Comparison of ENCODE assay signal across 14 cellular contexts in genomic region chr2:237495521-237496117, GRCh38. TPM values are rescaled to one million over a fixed set of nuclear protein-coding genes. Genes with fewer than 3 reads are reported as not detected.
A peak's percentile ranks its signal among the peaks of the same experiment; 100 is the strongest.
DNase-seq lines count a peak whose midpoint lies in the region; ATAC-seq, FAIRE-seq and TF ChIP-seq lines count a peak whose summit lies in the region.
"Had no signal": no experiment of that assay in that cellular context is flagged by ENCODE, and none has a peak within 500 bp of the region (broad histone marks: within the 10 kb centered on the region; RNA-seq: fewer than 3 reads in every experiment).

No MANE protein-coding gene starts in this region.

- peak overlapping the region; percentile 9; the same call in 1 of the 2 replicates for H3K27ac Mint-ChIP-seq in HFFc6
- H3K27ac Mint-ChIP-seq in naive thymus-derived CD4-positive, alpha-beta T cell = no peak overlapping the region

- H3K4me3 ChIP-seq in K562 = no peak overlapping the region
- H3K4me3 ChIP-seq in osteoblast (ENCODE audit: insufficient read depth, low read length) = no peak overlapping the region
- H3K4me3 ChIP-seq in vagina = no peak overlapping the region
- H3K4me3 ChIP-seq in naive thymus-derived CD4-positive, alpha-beta T cell (ENCODE audit: low read length) = no peak overlapping the region

- in situ Hi-C loops in K562 (cut with MboI) = no loop called here

- H4K20me1 ChIP-seq in K562 (replicated peaks; ENCODE audit: control insufficient read depth, insufficient read depth, low read length) (no peaks in the 10 kb centered on the region), osteoblast (ENCODE audit: insufficient read depth, low read length) (no peaks in the 10 kb centered on the region)

- no peak for ATAC-seq in K562
- ATAC-seq in naive thymus-derived CD4-positive, alpha-beta T cell = no peak
- no peak for ATAC-seq in GM21526 (IDR thresholded peaks at IDR 0.05; ENCODE audit: low FRiP score, unreplicated experiment)

- H3K27me3 Mint-ChIP-seq in HFFc6 (ENCODE audit: insufficient read depth) = no peaks in the 10 kb centered on the region; the same call in 1 of the 2 replicates
- peaks cover 17 to 23% (median 20%) of the 10 kb centered on the region in 5 donors for H3K27me3 Mint-ChIP-seq in naive thymus-derived CD4-positive, alpha-beta T cell

- TF ChIP-seq RAD21 in K562 (CRISPR knock-in tag; conservative IDR thresholded peaks at IDR 0.05 in 1 of 2, IDR thresholded peaks at IDR 0.05 in 1 of 2) = no peak

- H2AFZ ChIP-seq in K562 (ENCODE audit: low read depth, low read length) (no peak overlapping the region), osteoblast (ENCODE audit: low read length) (no peak overlapping the region)

- TF ChIP-seq CTCF in HFFc6 (IDR thresholded peaks at IDR 0.05) (no peak), K562 (IDR thresholded peaks at IDR 0.05 in 2 of 3, conservative IDR thresholded peaks at IDR 0.05 in 1 of 3; ENCODE audit: insufficient read depth in 2 of 3, low read depth in 1 of 3, low read length in 3 of 3) (no peak), osteoblast (IDR thresholded peaks at IDR 0.05; ENCODE audit: extremely low read depth, low read depth, low read length) (no peak), vagina (IDR thresholded peaks at IDR 0.05) (no peak)

- H3K4me2 ChIP-seq in K562 (ENCODE audit: insufficient read depth, low read length) = no peak overlapping the region
- no peak overlapping the region for H3K4me2 ChIP-seq in osteoblast (ENCODE audit: insufficient read depth, low read length)

- no TSS peak for BruUV-seq in K562 (replicated peaks; lab: Mats Ljungman, UMichigan)

- DNase-seq in HFFc6 (no peak), K562 (ENCODE audit: extremely low read depth in 1 of 4, low spot score in 3 of 4) (no peak), osteoblast (ENCODE audit: insufficient read length, low spot score, missing footprints) (no peak), vagina (ENCODE audit: extremely low spot score in 2 of 2) (no peak), T-helper 1 cell (no peak)
- no peak for DNase-seq in naive thymus-derived CD4-positive, alpha-beta T cell
- DNase-seq: Caco-2, HCEC 1CT, NCI-H187 treated with DMSO at 0.1 percent for 48 hours, NCI-H2171 treated with DMSO at 0.1 percent for 48 hours, NCI-H510A treated with DMSO at 0.1 percent for 48 hours, SIG-M5 had no signal

- peaks cover 49% of the 10 kb centered on the region for H3K4me1 Mint-ChIP-seq in HFFc6 (ENCODE audit: low read depth)
- peaks cover 0 to 5% (median 0%) of the 10 kb centered on the region in 7 donors for H3K4me1 Mint-ChIP-seq in naive thymus-derived CD4-positive, alpha-beta T cell

- H3K36me3 ChIP-seq in K562 (ENCODE audit: control insufficient read depth, insufficient read depth, low read length) (no peaks in the 10 kb centered on the region), osteoblast (ENCODE audit: insufficient read depth, low read length) (peaks cover 80% of the 10 kb centered on the region), vagina (peaks cover 0 to 7% of the 10 kb centered on the region in 2 donors)
- no peaks in the 10 kb centered on the region for H3K36me3 ChIP-seq in naive thymus-derived CD4-positive, alpha-beta T cell (ENCODE audit: control insufficient read depth in 2 of 3, insufficient read depth in 3 of 3, low read length in 3 of 3)

- no peak overlapping the region for H3K9ac ChIP-seq in K562 (ENCODE audit: insufficient read depth in 1 of 2, low read depth in 2 of 2, low read length in 2 of 2)

- FAIRE-seq in K562 (lab: Jason Lieb, UNC) = no peak

- intact Hi-C loops in K562 (cut with micrococcal nuclease) (no loop called here), vagina (cut with DNase I) (no loop called here)
- intact Hi-C loops in naive thymus-derived CD4-positive, alpha-beta T cell (cut with micrococcal nuclease) = no loop called here

- CTCF ChIA-PET in K562 (lab: Yijun Ruan, JAX; ENCODE audit: low intra/inter-chr PET ratio) = no interaction called here
- CTCF ChIA-PET in naive thymus-derived CD4-positive, alpha-beta T cell (lab: Charles Lee) = no interaction called here

- peaks cover 89% of the 10 kb centered on the region for H3K36me3 Mint-ChIP-seq in HFFc6 (ENCODE audit: low read depth)
- peaks cover 3 to 8% (median 3%) of the 10 kb centered on the region in 5 donors for H3K36me3 Mint-ChIP-seq in naive thymus-derived CD4-positive, alpha-beta T cell

- H3K9me3 ChIP-seq in K562 (replicated peaks; ENCODE audit: control insufficient read depth, insufficient read depth, low read depth, low read length) (peaks cover 1% of the 10 kb centered on the region; the same call in 1 of the 2 replicates), osteoblast (ENCODE audit: low read depth, low read length) (peaks cover 8% of the 10 kb centered on the region), vagina (no peaks in the 10 kb centered on the region)
- H3K9me3 ChIP-seq in naive thymus-derived CD4-positive, alpha-beta T cell (ENCODE audit: control insufficient read depth in 2 of 3, low read length in 3 of 3) = peaks cover 0 to 10% (median 0%) of the 10 kb centered on the region in 3 experiments

- no peak for TF ChIP-seq POLR2A in K562 (conservative IDR thresholded peaks at IDR 0.05)
- no peak for TF ChIP-seq POLR2A in vagina (IDR thresholded peaks at IDR 0.05)

- POLR2A ChIA-PET in K562 (lab: Yijun Ruan, JAX) = no interaction called here
- POLR2A ChIA-PET in naive thymus-derived CD4-positive, alpha-beta T cell (lab: Charles Lee) = no interaction called here

- no peak overlapping the region for H3K4me3 Mint-ChIP-seq in HFFc6
- no peak overlapping the region for H3K4me3 Mint-ChIP-seq in naive thymus-derived CD4-positive, alpha-beta T cell

- H3K79me2 ChIP-seq in K562 (ENCODE audit: control insufficient read depth, insufficient read depth, low read length) = no peaks in the 10 kb centered on the region
- H3K79me2 ChIP-seq in osteoblast (ENCODE audit: insufficient read depth, low read length) = peaks cover 89% of the 10 kb centered on the region

- H3K27me3 ChIP-seq in K562 (ENCODE audit: control insufficient read depth in 2 of 2, insufficient read depth in 2 of 2, low read length in 2 of 2) (peaks cover 3 to 45% of the 10 kb centered on the region in 2 experiments; a peak in 3 of 5 replicates), osteoblast (ENCODE audit: insufficient read depth, low read length) (no peaks in the 10 kb centered on the region), vagina (no peaks in the 10 kb centered on the region)
- H3K27me3 ChIP-seq in naive thymus-derived CD4-positive, alpha-beta T cell (ENCODE audit: control insufficient read depth in 2 of 2, insufficient read depth in 2 of 2, low read length in 2 of 2) = no peaks in the 10 kb centered on the region

- peaks cover 25% of the 10 kb centered on the region for H3K9me3 Mint-ChIP-seq in HFFc6
- peaks cover 0 to 22% (median 14%) of the 10 kb centered on the region in 11 donors for H3K9me3 Mint-ChIP-seq in naive thymus-derived CD4-positive, alpha-beta T cell

- no peaks in the 10 kb centered on the region for H3K9me1 ChIP-seq in K562 (ENCODE audit: control insufficient read depth, insufficient read depth, low read length)

- TF ChIP-seq EP300 in K562 (IDR thresholded peaks at IDR 0.05; ENCODE audit: low read length) = no peak

- WGBS in K562 (ENCODE audit: insufficient coverage, low coverage, missing lambda C conversion rate) = 3% methylated on average over 16 of the region's 21 CpGs

- H3K27ac ChIP-seq in K562 (ENCODE audit: extremely low read depth, low read depth, low read length) (no peak overlapping the region), osteoblast (ENCODE audit: low read depth, low read length) (peak overlapping the region; percentile 18), vagina (peak overlapping the region; percentile 20)
- no peak overlapping the region for H3K27ac ChIP-seq in naive thymus-derived CD4-positive, alpha-beta T cell (ENCODE audit: low read depth, low read length)
- H3K27ac ChIP-seq: C4-2B had no signal

- H3K4me1 ChIP-seq in K562 (replicated peaks in 1 of 2; ENCODE audit: control insufficient read depth in 2 of 2, insufficient read depth in 2 of 2, low read length in 2 of 2) (no peaks in the 10 kb centered on the region), osteoblast (ENCODE audit: insufficient read depth, low read length) (peaks cover 22% of the 10 kb centered on the region), vagina (peaks cover 8% of the 10 kb centered on the region)
- H3K4me1 ChIP-seq in naive thymus-derived CD4-positive, alpha-beta T cell (ENCODE audit: control insufficient read depth in 2 of 2, insufficient read depth in 2 of 2, low read length in 2 of 2) = no peaks in the 10 kb centered on the region
- H3K4me1 ChIP-seq: Caco-2 had no signal

TF ChIP-seq in K562, 482 proteins besides CTCF, POLR2A, EP300 and RAD21:
- TF ChIP-seq ZNF584 (CRISPR knock-in tag; IDR thresholded peaks at IDR 0.05; ENCODE audit: low read depth) (peak; percentile 58; the same call in 1 of the 2 replicates), MYBL2 (IDR thresholded peaks at IDR 0.05; ENCODE audit: low read depth) (no peak), MYBL2 (CRISPR knock-in tag; IDR thresholded peaks at IDR 0.05; ENCODE audit: borderline replicate concordance) (no peak), ZNF134 (CRISPR knock-in tag; conservative IDR thresholded peaks at IDR 0.05) (no peak)

RNA-seq across cellular contexts. Expression of gene MLPH, which starts 8.6 kb away (rescaled TPM):
- 10 to 100 TPM; 32.0 to 44.1 (median 41.0) TPM for total RNA-seq in HFFc6 (2021; fragmentation: NEBNext Ultra II Directional; extraction: Animal tissue kit (Norgen Biotek cat#: 25700))
- not detected in 2 replicates for total RNA-seq in K562 (2011; cell fraction: chromatin; rRNA removed; ENCODE audit: low replicate concordance)
- total RNA-seq in K562 (2011; cell fraction: nucleolus; rRNA removed) = not detected in 2 replicates
- not detected in 2 replicates for total RNA-seq in K562 (2011; cell fraction: nucleoplasm; rRNA removed)
- total RNA-seq in K562 (2014; rRNA removed) = not detected in 2 replicates
- not detected in 2 replicates for total RNA-seq in K562 (2014; rRNA removed; fragmentation: Illumina TruSeq; extraction: Trizol)
- not detected in 2 replicates for total RNA-seq in K562 (2015; rRNA removed; fragmentation: Illumina TruSeq; extraction: Trizol)
- total RNA-seq in K562 (2021) = 0.22 and 0.65 TPM in 2 replicates
- not detected in 2 replicates for polyA plus RNA-seq in K562 (2011; rRNA removed)
- polyA plus RNA-seq in K562 (2011; cell fraction: cytosol; rRNA removed) = not detected in 2 replicates
- polyA plus RNA-seq in K562 (2011; cell fraction: nucleus; rRNA removed) = 0.24 TPM in 1 of 2 replicates, not detected in the other
- 0.12 and 0.25 TPM in 2 replicates for polyA plus RNA-seq in K562 (2012)
- polyA plus RNA-seq in K562 (2014; fragmentation: Illumina TruSeq; extraction: Trizol) = not detected in 2 replicates
- polyA plus RNA-seq in K562 (2014; fragmentation: Nextera tagmentation; extraction: Ambion mirVana) = not detected
- not detected in 2 replicates for polyA plus RNA-seq in K562 (2014; rRNA removed)
- polyA minus RNA-seq in K562 (2011; rRNA and poly(A)+ RNA removed) = not detected in 2 replicates
- polyA minus RNA-seq in K562 (2011; cell fraction: cytosol; rRNA and poly(A)+ RNA removed) = not detected in 2 replicates
- polyA minus RNA-seq in K562 (2011; cell fraction: nucleus; rRNA and poly(A)+ RNA removed) = not detected in 2 replicates
- 25.7 and 32.1 TPM in 2 replicates for total RNA-seq in osteoblast
- total RNA-seq in vagina = 34.6 TPM
- total RNA-seq in naive thymus-derived CD4-positive, alpha-beta T cell = not detected
- polyA plus RNA-seq in naive thymus-derived CD4-positive, alpha-beta T cell = not detected
- total RNA-seq: Caco-2 had no signal

Comparison
In these comparisons a context has a peak if more than half of its experiments do, and no peak if none do; other contexts are left out.
1. H3K27ac ChIP-seq: peak in osteoblast (single experiment) and vagina (single experiment); none in K562 (single experiment) and naive thymus-derived CD4-positive, alpha-beta T cell (single experiment).
2. RNA of gene MLPH, which starts 8.6 kb away (total RNA-seq): 32.0 to 44.1 TPM in HFFc6, 34.6 TPM in vagina (single experiment) and 25.7 to 32.1 TPM in osteoblast; 0.22 to 0.65 TPM in K562 and not detected in naive thymus-derived CD4-positive, alpha-beta T cell; every median in the first group is over 10 times any median in the second.